ENCODE assay signal across 19 cellular contexts in the genomic region with DNA sequence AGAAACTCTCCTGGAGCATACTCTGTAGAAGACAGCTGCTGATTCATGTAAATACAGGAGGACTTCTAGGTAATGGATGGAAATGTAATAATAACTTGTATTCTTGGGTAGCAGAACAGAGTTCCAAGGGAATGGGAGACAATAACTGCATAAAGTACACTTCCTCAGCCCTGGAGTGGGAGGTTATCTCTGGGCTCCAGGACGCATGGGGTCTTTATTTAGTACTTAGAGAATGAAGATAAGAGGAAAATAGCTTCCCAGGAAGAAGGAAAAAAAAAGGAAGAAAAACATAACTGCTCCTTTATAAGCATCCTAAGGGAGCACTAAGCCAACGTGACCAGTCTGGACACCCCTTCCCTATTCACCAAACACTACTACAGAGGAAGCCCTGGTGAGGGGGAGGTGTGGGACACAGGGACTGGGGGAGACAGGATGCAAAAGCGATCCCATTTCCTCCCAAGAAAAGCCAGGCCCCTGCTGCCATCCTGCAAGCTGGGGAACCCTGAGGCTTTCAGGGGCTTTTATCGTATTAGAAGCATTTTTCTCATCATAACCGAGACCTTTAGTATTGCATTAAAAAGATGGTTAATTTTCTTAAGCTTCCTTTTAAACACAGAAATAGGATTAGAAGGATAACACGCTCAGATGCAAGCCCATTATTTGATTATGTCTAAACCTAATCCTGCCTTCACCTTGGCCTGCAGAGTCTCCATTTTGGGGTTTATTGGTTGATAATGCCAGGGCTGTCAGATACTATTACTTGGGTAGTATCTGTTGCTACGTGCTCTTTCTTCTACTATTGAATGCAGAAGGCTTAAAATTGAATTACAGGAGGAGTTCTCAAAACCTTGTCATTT.
"Had no signal": no experiment of that assay in that cellular context is flagged by ENCODE, and none has a peak within 500 bp of the region (broad histone marks: within the 10 kb centered on the region; RNA-seq: fewer than 3 reads in every experiment).

No MANE protein-coding gene starts in this region.

- H3K27me3 ChIP-seq: ascending aorta, esophagus squamous epithelium, pancreas, transverse colon had no signal

- H3K4me3 ChIP-seq: ascending aorta, esophagus squamous epithelium, lung, pancreas, skin epidermis, transverse colon had no signal

- H3K27me3 Mint-ChIP-seq: activated CD4-positive, alpha-beta T cell treated with anti-CD3 and anti-CD28 coated beads, Interleukin-2, amount 10 ng/mL, durations not matched to agents 24 days and 14 days; naive B cell had no signal

- H3K9me3 Mint-ChIP-seq: T-helper 2 cell treated with Interferon-gamma antibody and Interleukin-4, amounts not matched to agents 5 μg/mL and 100 μg/mL, for 36 hours had no signal

- DNase-seq: activated CD4-positive, alpha-beta T cell treated with anti-CD3 and anti-CD28 coated beads, Interleukin-2, amount 10 ng/mL, durations not matched to agents 24 days and 14 days; activated CD4-positive, CD25-positive, alpha-beta regulatory T cell; activated CD8-positive, alpha-beta memory T cell treated with anti-CD3 and anti-CD28 coated beads, Interleukin-2, amount 50 U/mL, for 4 hours; activated CD8-positive, alpha-beta T cell treated with anti-CD3 and anti-CD28 coated beads, Interleukin-2, amount 10 ng/mL, durations not matched to agents 7 days and 5 days; activated gamma-delta T cell treated with Interleukin-2 at 50 U/mL for 16 hours; esophagus squamous epithelium; kidney glomerular epithelial cell; naive B cell; pancreas; retina; stimulated activated CD4-positive, alpha-beta T cell treated with anti-CD3 and anti-CD28 coated beads, Interleukin-4, amount 100 ng/mL, for 4 hours; stimulated activated CD8-positive, alpha-beta memory T cell treated with anti-CD3 and anti-CD28 coated beads, Interleukin-4, amount 100 ng/mL, for 48 hours; stimulated activated naive CD4-positive, alpha-beta T cell treated with Interleukin-2 at 50 U/mL for 16 hours; SW 1271; transverse colon had no signal

- H3K36me3 ChIP-seq: pancreas, transverse colon had no signal

- H3K27ac ChIP-seq: ascending aorta, esophagus squamous epithelium, pancreas, skin epidermis, transverse colon had no signal

- H3K27ac Mint-ChIP-seq: activated CD4-positive, alpha-beta T cell treated with anti-CD3 and anti-CD28 coated beads, Interleukin-2, amount 10 ng/mL, durations not matched to agents 24 days and 14 days; activated CD8-positive, alpha-beta T cell treated with anti-CD3 and anti-CD28 coated beads, Interleukin-2, amount 10 ng/mL, durations not matched to agents 7 days and 5 days; T-helper 2 cell treated with Interferon-gamma antibody and Interleukin-4, amounts not matched to agents 5 μg/mL and 100 μg/mL, for 36 hours had no signal

- ATAC-seq: activated CD8-positive, alpha-beta T cell treated with anti-CD3 and anti-CD28 coated beads, Interleukin-2, amount 10 ng/mL, durations not matched to agents 7 days and 5 days; pancreas had no signal

- H3K4me3 Mint-ChIP-seq: activated CD4-positive, alpha-beta T cell treated with anti-CD3 and anti-CD28 coated beads, Interleukin-2, amount 10 ng/mL, durations not matched to agents 24 days and 14 days; activated CD8-positive, alpha-beta T cell treated with anti-CD3 and anti-CD28 coated beads, Interleukin-2, amount 10 ng/mL, durations not matched to agents 7 days and 5 days; T-helper 2 cell treated with Interferon-gamma antibody and Interleukin-4, amounts not matched to agents 5 μg/mL and 100 μg/mL, for 36 hours had no signal

- H3K9me3 ChIP-seq: esophagus squamous epithelium, pancreas, transverse colon had no signal
